9 cellular contexts compared by ENCODE assay signal in the genomic region with DNA sequence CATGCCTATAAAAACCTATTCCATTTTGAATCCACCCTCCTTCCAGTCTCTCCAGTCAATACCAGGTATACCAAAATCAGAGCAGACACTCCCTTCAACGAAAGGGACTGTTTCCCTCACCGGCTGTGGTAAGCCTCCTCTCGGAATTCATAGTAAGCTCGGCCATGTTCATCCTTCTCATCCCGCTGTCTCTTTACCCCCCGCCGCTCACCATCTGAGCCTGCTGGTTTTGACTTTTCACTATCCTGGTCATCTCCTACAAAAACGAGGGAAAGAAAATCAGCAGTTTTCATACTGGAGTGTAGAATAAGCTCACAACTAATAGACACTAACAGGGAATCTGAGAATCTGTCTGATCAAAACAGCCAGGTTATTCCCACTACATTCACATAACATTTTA. TPM values are rescaled to one million over a fixed set of nuclear protein-coding genes. Genes with fewer than 3 reads are reported as not detected.
DNase-seq lines count a peak whose midpoint lies in the region; ATAC-seq and TF ChIP-seq lines count a peak whose summit lies in the region.
"Had no signal": no experiment of that assay in that cellular context is flagged by ENCODE, and none has a peak within 500 bp of the region (broad histone marks: within the 10 kb centered on the region; RNA-seq: fewer than 3 reads in every experiment).

No MANE protein-coding gene starts in this region.

- TF ChIP-seq CTCF in AG04449 (IDR thresholded peaks at IDR 0.05; ENCODE audit: insufficient read depth, low read length, missing control alignments) = no peak
- TF ChIP-seq CTCF in HFF-Myc (IDR thresholded peaks at IDR 0.05; ENCODE audit: low read depth, low read length, missing control alignments) = no peak
- TF ChIP-seq CTCF in brain (conservative IDR thresholded peaks at IDR 0.05) = no peak

- H3K4me3 ChIP-seq in AG04449 (ENCODE audit: low read depth, low read length) (peak overlapping the region; percentile 23), HFF-Myc (replicated peaks; ENCODE audit: low read depth, low read length) (peak overlapping the region; percentile 99), mucosa of stomach (ENCODE audit: low read length) (no peak overlapping the region)

- peaks cover 25% of the 10 kb centered on the region for H3K36me3 ChIP-seq in mucosa of stomach (ENCODE audit: control insufficient read depth, insufficient read depth, low read length)

- ATAC-seq in HG03175 (IDR thresholded peaks at IDR 0.05; ENCODE audit: unreplicated experiment) (no peak), HG02981 (IDR thresholded peaks at IDR 0.05; ENCODE audit: unreplicated experiment) (no peak)

- peaks cover 10% of the 10 kb centered on the region for H3K4me1 ChIP-seq in mucosa of stomach (ENCODE audit: control insufficient read depth, insufficient read depth, low read length)

- H3K27me3 ChIP-seq in mucosa of stomach (ENCODE audit: control insufficient read depth, insufficient read depth, low read length) = no peaks in the 10 kb centered on the region

- DNase-seq in AG04449 (ENCODE audit: low read depth, low spot score) = no peak
- no peak for DNase-seq in HFF-Myc (ENCODE audit: extremely low read depth, low read depth)
- no peak for DNase-seq in NCI-H146 (lab: John Stamatoyannopoulos, UW)
- no peak for DNase-seq in SK-N-DZ (ENCODE audit: low spot score)
- DNase-seq: NCI-H226 had no signal

- H3K9me3 ChIP-seq in mucosa of stomach (ENCODE audit: control insufficient read depth, low read length) = no peaks in the 10 kb centered on the region

- H3K9ac ChIP-seq in mucosa of stomach (ENCODE audit: low read length) = peak overlapping the region; percentile 73

- peaks cover 0 to 3% (median 0%) of the 10 kb centered on the region in 5 experiments for H3K9me3 Mint-ChIP-seq in brain

- peaks cover 65% of the 10 kb centered on the region for H3K36me3 Mint-ChIP-seq in brain

- CTCF ChIA-PET in AG04449 (lab: Yijun Ruan, JAX) = interaction anchor here (0.7 to 1.6 kb wide), 4 partner anchors 8 to 329 kb away, joined by 3 to 5 read pairs (median 4); no protein-coding TSS in a partner anchor

- H3K4me3 Mint-ChIP-seq in brain = peak overlapping the region; percentile 95 to 100 (median 96)

- H3K27me3 Mint-ChIP-seq in brain = peaks cover 26% of the 10 kb centered on the region

- peak overlapping the region; percentile 39 to 100 (median 81) for H3K27ac Mint-ChIP-seq in brain

- POLR2A ChIA-PET in AG04449 (lab: Yijun Ruan, JAX) = interaction anchor here (0.9 to 1.2 kb wide), 3 partner anchors 16 to 117 kb away, joined by 3 to 5 read pairs (median 3); a partner anchor contains a TSS

- H3K4me1 Mint-ChIP-seq in brain = peaks cover 50% of the 10 kb centered on the region

RNA-seq across cellular contexts. Expression of a gene that starts 3.1 kb away (rescaled TPM):
- polyA plus RNA-seq in brain (ENCODE audit: insufficient read depth, low read depth, low replicate concordance) = 122 TPM
- 13.7 and 19.1 TPM in 2 replicates for polyA plus RNA-seq in SK-N-DZ (2014; cell fraction: cytosol; rRNA removed)
- 7.2 and 24.5 TPM in 2 replicates for polyA plus RNA-seq in SK-N-DZ (2014; cell fraction: nucleus; rRNA removed)

RNA-seq across cellular contexts. Expression of a gene that starts 4.1 kb away (rescaled TPM):
- polyA plus RNA-seq in brain (ENCODE audit: insufficient read depth, low read depth, low replicate concordance) = 52.9 TPM
- 31.3 and 85.2 TPM in 2 replicates for polyA plus RNA-seq in SK-N-DZ (2014; cell fraction: cytosol; rRNA removed)
- 18.3 and 28.7 TPM in 2 replicates for polyA plus RNA-seq in SK-N-DZ (2014; cell fraction: nucleus; rRNA removed)

RNA-seq across cellular contexts. Expression of a gene that starts 16.7 kb away (rescaled TPM):
- 523 TPM for polyA plus RNA-seq in brain (ENCODE audit: insufficient read depth, low read depth, low replicate concordance)
- 30.5 and 31.9 TPM in 2 replicates for polyA plus RNA-seq in SK-N-DZ (2014; cell fraction: cytosol; rRNA removed)
- polyA plus RNA-seq in SK-N-DZ (2014; cell fraction: nucleus; rRNA removed) = 7.3 and 9.6 TPM in 2 replicates

RNA-seq across cellular contexts. Expression of a gene that starts 16.9 kb away (rescaled TPM):
- 645 TPM for polyA plus RNA-seq in brain (ENCODE audit: insufficient read depth, low read depth, low replicate concordance)
- 164 and 171 TPM in 2 replicates for polyA plus RNA-seq in SK-N-DZ (2014; cell fraction: cytosol; rRNA removed)
- polyA plus RNA-seq in SK-N-DZ (2014; cell fraction: nucleus; rRNA removed) = 168 and 227 TPM in 2 replicates

RNA-seq across cellular contexts. Expression of a gene that starts 29.8 kb away (rescaled TPM):
- polyA plus RNA-seq in brain (ENCODE audit: insufficient read depth, low read depth, low replicate concordance) = 3.8 TPM
- 11.2 and 19.5 TPM in 2 replicates for polyA plus RNA-seq in SK-N-DZ (2014; cell fraction: cytosol; rRNA removed)
- 8.5 and 10.3 TPM in 2 replicates for polyA plus RNA-seq in SK-N-DZ (2014; cell fraction: nucleus; rRNA removed)
